8 cellular contexts compared by ENCODE assay signal in the genomic region with DNA sequence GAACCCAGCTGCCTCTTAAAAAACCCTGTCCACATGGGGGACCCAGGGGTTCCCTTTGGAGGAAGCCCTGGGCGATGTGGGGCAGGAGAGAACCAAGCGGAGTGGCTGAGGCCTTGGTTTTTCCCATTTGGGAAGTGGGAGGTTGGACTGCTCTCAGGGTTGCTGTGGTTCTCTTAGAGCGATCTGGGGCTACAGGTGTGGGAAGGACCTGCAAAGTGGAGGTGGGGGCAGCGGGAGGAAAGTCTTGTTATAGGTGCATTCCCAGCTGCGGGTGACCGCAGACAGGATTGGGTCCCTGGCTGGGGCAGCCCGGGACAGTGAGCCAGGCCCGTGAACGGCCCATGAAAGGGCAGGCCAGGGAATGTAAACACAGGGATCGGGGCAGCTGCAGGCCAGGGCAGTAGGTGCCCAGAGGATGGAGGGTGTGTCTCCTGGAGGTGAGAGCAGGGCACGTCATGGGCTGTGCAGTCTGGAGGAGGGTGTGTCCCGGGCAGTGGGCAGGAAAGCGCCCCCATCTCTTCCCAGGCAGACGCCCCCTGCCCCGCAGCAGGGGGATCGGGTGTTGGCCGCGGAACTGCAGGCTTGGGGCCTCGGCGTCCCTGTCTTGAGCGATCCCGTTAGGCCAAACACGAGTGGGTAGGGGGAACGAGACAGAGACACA. TPM values are rescaled to one million over a fixed set of nuclear protein-coding genes. Genes with fewer than 3 reads are reported as not detected.
DNase-seq lines count a peak whose midpoint lies in the region; ATAC-seq and TF ChIP-seq lines count a peak whose summit lies in the region.

No MANE protein-coding gene starts in this region.

- intact Hi-C loops in Right ventricle myocardium superior (cut with DNase I), result loop anchor here (5.0 kb wide), 1 partner anchor 67 kb away; a partner anchor contains a TSS

- no peak for TF ChIP-seq EP300 in upper lobe of left lung (IDR thresholded peaks at IDR 0.05)

- H3K36me3 ChIP-seq in cardiac muscle cell (peaks cover 14% of the 10 kb centered on the region), liver (ENCODE audit: control insufficient read depth in 4 of 4, insufficient read depth in 3 of 4, low read depth in 1 of 4, low read length in 3 of 4) (peaks cover 0 to 26% (median 14%) of the 10 kb centered on the region in 4 donors), upper lobe of left lung (peaks cover 0 to 21% (median 8%) of the 10 kb centered on the region in 4 donors)

- TF ChIP-seq RAD21 in liver (IDR thresholded peaks at IDR 0.05), result no peak

- no peaks in the 10 kb centered on the region for H3K9me3 ChIP-seq in cardiac muscle cell (ENCODE audit: low read depth)
- peaks cover 3 to 8% (median 4%) of the 10 kb centered on the region in 4 donors for H3K9me3 ChIP-seq in liver (ENCODE audit: control insufficient read depth in 4 of 4, low read length in 3 of 4)
- H3K9me3 ChIP-seq in upper lobe of left lung, result peaks cover 0 to 8% (median 5%) of the 10 kb centered on the region in 4 donors

- ATAC-seq in Right ventricle myocardium superior (ENCODE audit: poor library complexity), result no peak
- ATAC-seq in upper lobe of left lung (ENCODE audit: low FRiP score in 2 of 2), result no peak
- ATAC-seq in GM21381 (IDR thresholded peaks at IDR 0.05; ENCODE audit: unreplicated experiment), result no peak

- H3K27me3 ChIP-seq in cardiac muscle cell (peaks cover 25% of the 10 kb centered on the region), liver (ENCODE audit: control insufficient read depth in 4 of 4, insufficient read depth in 4 of 4, low read length in 3 of 4) (no peaks in the 10 kb centered on the region), upper lobe of left lung (peaks cover 0 to 9% (median under 1%) of the 10 kb centered on the region in 4 donors)

- H3K4me3 Mint-ChIP-seq in brain, result peak overlapping the region; percentile 90 to 97 (median 94)

- H3K9me3 Mint-ChIP-seq in brain, result peaks cover 0 to 23% (median 15%) of the 10 kb centered on the region in 5 experiments

- H3K27me3 Mint-ChIP-seq in brain, result peaks cover 31% of the 10 kb centered on the region

- peak overlapping the region; percentile 62 for H3K4me3 ChIP-seq in cardiac muscle cell
- peak overlapping the region; percentile 41 to 87 (median 75) for H3K4me3 ChIP-seq in liver (ENCODE audit: low read depth in 1 of 3, low read length in 3 of 3)
- peak overlapping the region; percentile 29 to 90 (median 84) for H3K4me3 ChIP-seq in upper lobe of left lung

- peaks cover 40% of the 10 kb centered on the region for H3K36me3 Mint-ChIP-seq in brain

- no peak overlapping the region for H3K9ac ChIP-seq in liver (ENCODE audit: low read depth in 1 of 2, low read length in 2 of 2)

- H3K27ac Mint-ChIP-seq in brain, result peak overlapping the region; percentile 54 to 89 (median 81)

- DNase-seq in cardiac muscle cell (ENCODE audit: low read depth in 1 of 2, low spot score in 1 of 2) (no peak), Right ventricle myocardium superior (no peak), upper lobe of left lung (peak in 1 of 2 donors; percentile 43), NCI-H187 treated with DMSO at 0.1 percent for 48 hours (lab: John Stamatoyannopoulos, UW) (no peak), MV-4-11 (lab: John Stamatoyannopoulos, UW) (no peak)

- H3K27ac ChIP-seq in cardiac muscle cell (no peak overlapping the region), liver (ENCODE audit: low read depth in 1 of 2, low read length in 2 of 2) (peak overlapping the region in 1 of 2 donors; percentile 20), upper lobe of left lung (peak overlapping the region; percentile 23 to 91 (median 81))

- no peak for TF ChIP-seq POLR2A in upper lobe of left lung (IDR thresholded peaks at IDR 0.05)

- H3K4me1 ChIP-seq in cardiac muscle cell (ENCODE audit: low read depth), result peaks cover 11% of the 10 kb centered on the region
- H3K4me1 ChIP-seq in liver (ENCODE audit: control insufficient read depth in 4 of 4, insufficient read depth in 4 of 4, low read length in 3 of 4), result peaks cover 7 to 19% (median 15%) of the 10 kb centered on the region in 4 donors
- H3K4me1 ChIP-seq in upper lobe of left lung, result peaks cover 5 to 18% (median 12%) of the 10 kb centered on the region in 4 donors

- peaks cover 17% of the 10 kb centered on the region for H3K4me1 Mint-ChIP-seq in brain

- TF ChIP-seq CTCF in cardiac muscle cell (IDR thresholded peaks at IDR 0.05; ENCODE audit: low read depth, low read length), result no peak
- TF ChIP-seq CTCF in brain (conservative IDR thresholded peaks at IDR 0.05), result no peak
- no peak for TF ChIP-seq CTCF in liver (IDR thresholded peaks at IDR 0.05; ENCODE audit: low read depth, low read length, missing input control)
- no peak for TF ChIP-seq CTCF in upper lobe of left lung (IDR thresholded peaks at IDR 0.05)

- 25% methylated on average over 24 of the region's 24 CpGs for WGBS in liver
- 29 to 42% methylated on average over 15 to 23 of the region's 24 CpGs for WGBS in upper lobe of left lung, 2 donors

TF ChIP-seq in liver, 16 proteins besides CTCF, POLR2A, EP300 and RAD21:
- TF ChIP-seq, protein P1, sequence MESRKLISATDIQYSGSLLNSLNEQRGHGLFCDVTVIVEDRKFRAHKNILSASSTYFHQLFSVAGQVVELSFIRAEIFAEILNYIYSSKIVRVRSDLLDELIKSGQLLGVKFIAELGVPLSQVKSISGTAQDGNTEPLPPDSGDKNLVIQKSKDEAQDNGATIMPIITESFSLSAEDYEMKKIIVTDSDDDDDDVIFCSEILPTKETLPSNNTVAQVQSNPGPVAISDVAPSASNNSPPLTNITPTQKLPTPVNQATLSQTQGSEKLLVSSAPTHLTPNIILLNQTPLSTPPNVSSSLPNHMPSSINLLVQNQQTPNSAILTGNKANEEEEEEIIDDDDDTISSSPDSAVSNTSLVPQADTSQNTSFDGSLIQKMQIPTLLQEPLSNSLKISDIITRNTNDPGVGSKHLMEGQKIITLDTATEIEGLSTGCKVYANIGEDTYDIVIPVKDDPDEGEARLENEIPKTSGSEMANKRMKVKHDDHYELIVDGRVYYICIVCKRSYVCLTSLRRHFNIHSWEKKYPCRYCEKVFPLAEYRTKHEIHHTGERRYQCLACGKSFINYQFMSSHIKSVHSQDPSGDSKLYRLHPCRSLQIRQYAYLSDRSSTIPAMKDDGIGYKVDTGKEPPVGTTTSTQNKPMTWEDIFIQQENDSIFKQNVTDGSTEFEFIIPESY (IDR thresholded peaks at IDR 0.05), result no peak
- no peak for TF ChIP-seq NR2F2 (IDR thresholded peaks at IDR 0.05)
- peak in 1 of 2 donors; percentile 12 for TF ChIP-seq HNF4A (conservative IDR thresholded peaks at IDR 0.05)
- peak; percentile 36 to 52 for TF ChIP-seq RXRA (IDR thresholded peaks at IDR 0.05)
- no peak for TF ChIP-seq FOXA2 (IDR thresholded peaks at IDR 0.05)
- no peak for TF ChIP-seq SP1 (IDR thresholded peaks at IDR 0.05)
- TF ChIP-seq HNF4G (IDR thresholded peaks at IDR 0.05), result no peak
TF ChIP-seq in liver: peak in this region for 2.

RNA-seq across cellular contexts. Expression of a gene that starts 0.8 kb away (rescaled TPM):
- total RNA-seq in cardiac muscle cell, result 157 and 207 TPM in 2 replicates
- polyA plus RNA-seq in cardiac muscle cell, result 125 and 143 TPM in 2 replicates
- 87.0 TPM for total RNA-seq in Right ventricle myocardium superior
- 129 TPM for polyA plus RNA-seq in brain (ENCODE audit: insufficient read depth, low read depth, low replicate concordance)
- 10 to 100 TPM; 25.3 to 34.6 TPM for total RNA-seq in liver
- 10 to 100 TPM in 1 of 2 donors, 1 to 10 TPM in 1; 9.3 to 20.0 TPM for polyA plus RNA-seq in liver
- 100 to 1,000 TPM in 1 of 6 donors, 10 to 100 TPM in 5; 29.3 to 133 (median 64.5) TPM for total RNA-seq in upper lobe of left lung

RNA-seq across cellular contexts. Expression of a gene that starts 5.2 kb away (rescaled TPM):
- total RNA-seq in cardiac muscle cell (0.99 and 2.9 TPM in 2 replicates), Right ventricle myocardium superior (not detected), liver (10 to 100 TPM; 23.5 to 34.3 TPM), upper lobe of left lung (100 to 1,000 TPM in 1 of 6 donors, 10 to 100 TPM in 5; 51.1 to 120 (median 74.1) TPM)
- polyA plus RNA-seq in cardiac muscle cell (1.1 and 2.6 TPM in 2 replicates), brain (ENCODE audit: insufficient read depth, low read depth, low replicate concordance) (5.4 TPM), liver (10 to 100 TPM; 19.2 to 38.7 TPM)

RNA-seq across cellular contexts. Expression of a gene that starts 22.8 kb away (rescaled TPM):
- total RNA-seq in cardiac muscle cell, result 0.18 and 4.9 TPM in 2 replicates
- 1.8 and 10.4 TPM in 2 replicates for polyA plus RNA-seq in cardiac muscle cell
- total RNA-seq in Right ventricle myocardium superior, result 0.35 TPM
- polyA plus RNA-seq in brain (ENCODE audit: insufficient read depth, low read depth, low replicate concordance), result 1.0 TPM
- 1 to 10 TPM; 1.1 to 1.4 TPM for total RNA-seq in liver
- 1 to 10 TPM in 1 of 2 donors, under 1 TPM in 1; 0.99 to 1.5 TPM for polyA plus RNA-seq in liver
- total RNA-seq in upper lobe of left lung, result 10 to 100 TPM in 5 of 6 donors, 1 to 10 TPM in 1; 5.8 to 31.4 (median 12.6) TPM

RNA-seq across cellular contexts. Expression of a gene that starts 25.3 kb away (rescaled TPM):
- 1.0 and 1.9 TPM in 2 replicates for total RNA-seq in cardiac muscle cell
- 0.96 and 1.7 TPM in 2 replicates for polyA plus RNA-seq in cardiac muscle cell
- not detected for total RNA-seq in Right ventricle myocardium superior
- 1.1 TPM for polyA plus RNA-seq in brain (ENCODE audit: insufficient read depth, low read depth, low replicate concordance)
- total RNA-seq in liver, result under 1 TPM in 1 of 2 donors, not detected in 1; 0.14 TPM
- polyA plus RNA-seq in liver, result under 1 TPM in 1 of 2 donors, not detected in 1; 0.16 TPM
- total RNA-seq in upper lobe of left lung, result under 1 TPM in 2 of 6 donors, not detected in 4; 0.24 to 0.49 TPM

RNA-seq across cellular contexts. Expression of a gene that starts 34.2 kb away (rescaled TPM):
- total RNA-seq in cardiac muscle cell (237 and 320 TPM in 2 replicates), Right ventricle myocardium superior (80.8 TPM), liver (100 to 1,000 TPM in 1 of 2 donors, 10 to 100 TPM in 1; 58.7 to 132 TPM), upper lobe of left lung (100 to 1,000 TPM; 115 to 198 (median 133) TPM)
- polyA plus RNA-seq in cardiac muscle cell (262 and 350 TPM in 2 replicates), brain (ENCODE audit: insufficient read depth, low read depth, low replicate concordance) (471 TPM), liver (10 to 100 TPM in 1 of 2 donors, 1 to 10 TPM in 1; 8.0 to 73.6 TPM)
